In genomic region chr18:77071711-77072292, GRCh38 we compare ENCODE assay signal across 8 cellular contexts.
DNase-seq lines count a peak whose midpoint lies in the region; ATAC-seq and TF ChIP-seq lines count a peak whose summit lies in the region.

No MANE protein-coding gene starts in this region.

- H3K27ac Mint-ChIP-seq in activated naive CD8-positive, alpha-beta T cell treated with anti-CD3 and anti-CD28 coated beads, Interleukin-2, amount 50 U/mL, for 24 hours, result peak overlapping the region; percentile 33

- ATAC-seq in activated naive CD8-positive, alpha-beta T cell treated with anti-CD3 and anti-CD28 coated beads, Interleukin-2, amount 50 U/mL, for 24 hours, result peak; percentile 18
- ATAC-seq in HG03039 (IDR thresholded peaks at IDR 0.05; ENCODE audit: unreplicated experiment) (no peak), HG02840 (IDR thresholded peaks at IDR 0.05; ENCODE audit: low FRiP score, unreplicated experiment) (no peak)

- POLR2A ChIA-PET in AG04450 (lab: Yijun Ruan, JAX), result interaction anchor here (0.6 to 3.3 kb wide), 6 partner anchors 10 to 36 kb away, joined by 3 to 17 read pairs (median 7); no protein-coding TSS in a partner anchor

- H3K27me3 ChIP-seq in AG04450 (ENCODE audit: control insufficient read depth, insufficient read depth, low read length) (no peaks in the 10 kb centered on the region), tibial artery (no peaks in the 10 kb centered on the region)

- H3K27me3 Mint-ChIP-seq in activated naive CD8-positive, alpha-beta T cell treated with anti-CD3 and anti-CD28 coated beads, Interleukin-2, amount 50 U/mL, for 24 hours, result no peaks in the 10 kb centered on the region

- H3K36me3 ChIP-seq in tibial artery, result no peaks in the 10 kb centered on the region

- H3K27ac ChIP-seq in AG04450 (ENCODE audit: low read depth, low read length) (peak overlapping the region; percentile 85), tibial artery (peak overlapping the region; percentile 42 to 50)

- intact Hi-C loops in tibial artery (cut with DNase I; ENCODE audit: low total_unique reads), result no loop called here

- H3K4me1 ChIP-seq in tibial artery, result peaks cover 0 to 34% (median 30%) of the 10 kb centered on the region in 4 donors

- no peak overlapping the region for H3K4me3 ChIP-seq in AG04450 (ENCODE audit: low read depth, low read length)
- no peak overlapping the region for H3K4me3 ChIP-seq in tibial artery

- H3K4me3 Mint-ChIP-seq in activated naive CD8-positive, alpha-beta T cell treated with anti-CD3 and anti-CD28 coated beads, Interleukin-2, amount 50 U/mL, for 24 hours, result no peak overlapping the region

- peaks cover 11% of the 10 kb centered on the region for H3K36me3 Mint-ChIP-seq in activated naive CD8-positive, alpha-beta T cell treated with anti-CD3 and anti-CD28 coated beads, Interleukin-2, amount 50 U/mL, for 24 hours (ENCODE audit: low read depth)

- CTCF ChIA-PET in AG04450 (lab: Charles Lee), result interaction anchor here (1.2 to 1.8 kb wide), 4 partner anchors 17 to 140 kb away, joined by 3 to 9 read pairs (median 6); no protein-coding TSS in a partner anchor

- no peaks in the 10 kb centered on the region for H3K9me3 Mint-ChIP-seq in activated naive CD8-positive, alpha-beta T cell treated with anti-CD3 and anti-CD28 coated beads, Interleukin-2, amount 50 U/mL, for 24 hours

- no peak for TF ChIP-seq CTCF in AG04450 (IDR thresholded peaks at IDR 0.05; ENCODE audit: low read depth, low read length)
- TF ChIP-seq CTCF in tibial artery (IDR thresholded peaks at IDR 0.05), result no peak

- peaks cover 3% of the 10 kb centered on the region; the same call in 1 of the 2 replicates for H3K9me3 ChIP-seq in AG04450 (ENCODE audit: control insufficient read depth, insufficient read depth, low read length)
- H3K9me3 ChIP-seq in tibial artery, result no peaks in the 10 kb centered on the region

- peak; percentile 96 for DNase-seq in AG04450 (ENCODE audit: low read depth, low spot score)
- DNase-seq in NCI-H69 (lab: John Stamatoyannopoulos, UW), result peak; percentile 26
- no peak for DNase-seq in activated naive CD8-positive, alpha-beta T cell treated with anti-CD3 and anti-CD28 coated beads, Interleukin-2, amount 50 U/mL, for 24 hours
- peak; percentile 78 for DNase-seq in kidney glomerular epithelial cell (lab: John Stamatoyannopoulos, UW)
- DNase-seq in tibial artery, result no peak
- DNase-seq in NCI-H1105 treated with DMSO at 0.1 percent for 48 hours (lab: John Stamatoyannopoulos, UW), result no peak

- H3K4me1 Mint-ChIP-seq in activated naive CD8-positive, alpha-beta T cell treated with anti-CD3 and anti-CD28 coated beads, Interleukin-2, amount 50 U/mL, for 24 hours, result peaks cover 77% of the 10 kb centered on the region

Comparison
In these comparisons a context has a peak if more than half of its experiments do, and no peak if none do; other contexts are left out.
1. DNase-seq: peak in AG04450 (single experiment), NCI-H69 (single experiment) and kidney glomerular epithelial cell (single experiment); none in activated naive CD8-positive, alpha-beta T cell treated with anti-CD3 and anti-CD28 coated beads, Interleukin-2, amount 50 U/mL, for 24 hours (single experiment), tibial artery (0 of 2) and NCI-H1105 treated with DMSO at 0.1 percent for 48 hours (single experiment).